ENCODE assay signal across 11 cellular contexts in the genomic region with DNA sequence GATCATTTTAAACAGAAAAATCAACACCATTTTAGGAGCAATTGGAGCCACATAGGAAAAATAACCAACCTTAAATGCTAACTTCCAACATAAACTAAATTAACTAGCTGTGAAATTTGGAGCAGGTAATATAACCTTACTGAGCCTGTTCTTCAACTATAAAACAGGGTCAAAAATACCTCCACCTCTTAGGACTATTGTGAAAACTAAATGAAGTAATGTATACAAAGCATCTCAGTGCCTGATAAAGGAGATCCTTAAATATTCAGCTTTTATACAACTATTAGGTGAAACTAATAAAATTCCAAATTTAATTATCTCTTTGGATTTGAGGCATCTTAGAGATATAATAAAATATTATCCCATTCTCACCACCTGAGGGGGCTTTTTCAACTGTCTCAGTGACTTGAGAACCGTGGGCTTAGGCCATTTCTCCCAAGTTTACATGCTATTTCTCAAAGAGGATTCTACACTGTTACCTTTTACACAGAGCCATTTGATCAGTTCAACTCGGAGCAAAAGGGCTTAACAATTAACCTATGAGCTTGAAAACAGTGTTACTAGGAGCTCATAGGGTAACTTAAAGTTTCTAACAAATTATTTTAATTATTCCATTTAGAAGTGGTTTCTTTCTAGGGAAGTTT.
DNase-seq lines count a peak whose midpoint lies in the region; TF ChIP-seq lines count a peak whose summit lies in the region.
"Had no signal": no experiment of that assay in that cellular context is flagged by ENCODE, and none has a peak within 500 bp of the region (broad histone marks: within the 10 kb centered on the region; RNA-seq: fewer than 3 reads in every experiment).

No MANE protein-coding gene starts in this region.

- no peak overlapping the region for H3K4me3 ChIP-seq in CD4-positive, alpha-beta memory T cell (ENCODE audit: low read length in 2 of 2)
- H3K4me3 ChIP-seq: cardiac muscle cell had no signal

- DNase-seq in HCEC 1CT, result peak; percentile 35
- DNase-seq in dermis blood vessel endothelial cell, result peak; percentile 50
- no peak for DNase-seq in effector CD4-positive, alpha-beta T cell
- DNase-seq in cortex of kidney (lab: John Stamatoyannopoulos, UW), result no peak
- DNase-seq in CD4-positive, alpha-beta memory T cell, result no peak
- DNase-seq in activated naive CD4-positive, alpha-beta T cell treated with Interleukin-2 at 50 U/mL for 16 hours, result no peak
- DNase-seq: NCI-H2029 treated with DMSO at 0.1 percent for 48 hours, pancreas had no signal

- POLR2A ChIA-PET in CD4-positive, alpha-beta memory T cell (lab: Charles Lee; ENCODE audit: partially characterized antibody), result interaction anchor here (0.6 kb wide), 1 partner anchor 208 kb away, joined by 3 read pairs; no protein-coding TSS in a partner anchor

- peak overlapping the region; percentile 58 to 67 (median 60) for H3K4me3 Mint-ChIP-seq in nephron
- H3K4me3 Mint-ChIP-seq in CD4-positive, alpha-beta memory T cell, result peak overlapping the region in 1 of 8 donors; percentile 1

- H3K4me1 Mint-ChIP-seq in nephron, result peaks cover 5% of the 10 kb centered on the region
- peaks cover 26 to 52% (median 40%) of the 10 kb centered on the region in 4 donors for H3K4me1 Mint-ChIP-seq in CD4-positive, alpha-beta memory T cell

- no peaks in the 10 kb centered on the region for H3K27me3 ChIP-seq in CD4-positive, alpha-beta memory T cell (ENCODE audit: insufficient read depth, low read length)
- H3K27me3 ChIP-seq: pancreas had no signal

- no peak overlapping the region for H3K27ac ChIP-seq in C4-2B
- H3K27ac ChIP-seq in CD4-positive, alpha-beta memory T cell (ENCODE audit: low read depth, low read length), result no peak overlapping the region
- H3K27ac ChIP-seq: cardiac muscle cell, pancreas had no signal

- TF ChIP-seq CTCF in C4-2B (conservative IDR thresholded peaks at IDR 0.05) (peak; percentile 10; the same call in 1 of the 2 replicates), nephron (IDR thresholded peaks at IDR 0.05; ENCODE audit: unreplicated experiment in 3 of 3) (peak in 2 of 3 experiments; percentile 17 to 21)

- H3K4me1 ChIP-seq in CD4-positive, alpha-beta memory T cell (ENCODE audit: insufficient read depth, low read length), result peaks cover 33% of the 10 kb centered on the region

- H3K36me3 Mint-ChIP-seq in nephron (ENCODE audit: low read depth), result no peaks in the 10 kb centered on the region
- peaks cover 0 to 4% of the 10 kb centered on the region in 2 donors for H3K36me3 Mint-ChIP-seq in CD4-positive, alpha-beta memory T cell

- H3K9me3 Mint-ChIP-seq in nephron, result no peaks in the 10 kb centered on the region
- H3K9me3 Mint-ChIP-seq in CD4-positive, alpha-beta memory T cell, result no peaks in the 10 kb centered on the region

- no peaks in the 10 kb centered on the region for H3K36me3 ChIP-seq in CD4-positive, alpha-beta memory T cell (ENCODE audit: insufficient read depth, low read length)
- H3K36me3 ChIP-seq: cardiac muscle cell, pancreas had no signal

- intact Hi-C loops in CD4-positive, alpha-beta memory T cell (cut with micrococcal nuclease), result no loop called here

- peak overlapping the region; percentile 55 to 83 (median 76) for H3K27ac Mint-ChIP-seq in nephron
- no peak overlapping the region for H3K27ac Mint-ChIP-seq in CD4-positive, alpha-beta memory T cell

- H3K27me3 Mint-ChIP-seq in nephron (ENCODE audit: low read depth), result peaks cover 5% of the 10 kb centered on the region
- H3K27me3 Mint-ChIP-seq in CD4-positive, alpha-beta memory T cell, result no peaks in the 10 kb centered on the region

- H3K9me3 ChIP-seq in CD4-positive, alpha-beta memory T cell (ENCODE audit: control insufficient read depth in 1 of 2, low read length in 2 of 2), result no peaks in the 10 kb centered on the region
- H3K9me3 ChIP-seq: pancreas had no signal

- CTCF ChIA-PET in CD4-positive, alpha-beta memory T cell (lab: Charles Lee; ENCODE audit: partially characterized antibody), result interaction anchor here (0.6 to 2.7 kb wide), 5 partner anchors 14 to 237 kb away, joined by 3 to 7 read pairs (median 3); no protein-coding TSS in a partner anchor

Comparison
In these comparisons a context has a peak if more than half of its experiments do, and no peak if none do; other contexts are left out.
1. DNase-seq: peak in HCEC 1CT (single experiment) and dermis blood vessel endothelial cell (single experiment); none in effector CD4-positive, alpha-beta T cell (single experiment), cortex of kidney (single experiment), CD4-positive, alpha-beta memory T cell (0 of 5) and activated naive CD4-positive, alpha-beta T cell treated with Interleukin-2 at 50 U/mL for 16 hours (single experiment).
2. H3K27ac Mint-ChIP-seq: peak in nephron (3 of 3); none in CD4-positive, alpha-beta memory T cell (0 of 7).